ENCODE assay signal across 8 cellular contexts in genomic region chr20:62065669-62066338, GRCh38. TPM values are rescaled to one million over a fixed set of nuclear protein-coding genes. Genes with fewer than 3 reads are reported as not detected.
DNase-seq lines count a peak whose midpoint lies in the region; ATAC-seq, FAIRE-seq and TF ChIP-seq lines count a peak whose summit lies in the region.

TAF4 (minus strand) TSS chr20:62065881; CDS start chr20:62065810, 71 bp downstream.

- no peaks in the 10 kb centered on the region for H3K9me3 Mint-ChIP-seq in T-helper 2 cell treated with Interferon-gamma antibody and Interleukin-4, amounts not matched to agents 5 μg/mL and 100 μg/mL, for 36 hours

- peaks cover 20% of the 10 kb centered on the region for H3K4me1 Mint-ChIP-seq in T-helper 2 cell treated with Interferon-gamma antibody and Interleukin-4, amounts not matched to agents 5 μg/mL and 100 μg/mL, for 36 hours (ENCODE audit: low read depth)

- peak within 1 kb of the TSS; percentile 87 for H3K27ac Mint-ChIP-seq in T-helper 2 cell treated with Interferon-gamma antibody and Interleukin-4, amounts not matched to agents 5 μg/mL and 100 μg/mL, for 36 hours

- peaks cover 3% of the 10 kb centered on the region for H3K27me3 Mint-ChIP-seq in T-helper 2 cell treated with Interferon-gamma antibody and Interleukin-4, amounts not matched to agents 5 μg/mL and 100 μg/mL, for 36 hours (ENCODE audit: low read depth)

- TF ChIP-seq POLR2A in GM12892 (IDR thresholded peaks at IDR 0.05; ENCODE audit: low read depth, low read length): peak; percentile 95

- ATAC-seq in HG02623 (IDR thresholded peaks at IDR 0.05; ENCODE audit: unreplicated experiment) (peak; percentile 59), aorta (ENCODE audit: low FRiP score) (peak; percentile 83)

- H3K4me3 ChIP-seq in aorta (ENCODE audit: low read length in 2 of 2): peak within 1 kb of the TSS; percentile 90 to 94

- intact Hi-C loops in aorta (cut with DNase I): loop anchor here (2.0 to 5.0 kb wide), 2 partner anchors 53 to 71 kb away; no protein-coding TSS in a partner anchor

- WGBS in aorta, 2 donors: 0 to 1% methylated on average over 50 to 117 of the region's 117 CpGs

- peaks cover 14% of the 10 kb centered on the region for H3K36me3 Mint-ChIP-seq in T-helper 2 cell treated with Interferon-gamma antibody and Interleukin-4, amounts not matched to agents 5 μg/mL and 100 μg/mL, for 36 hours (ENCODE audit: low read depth)

- H3K9me3 ChIP-seq in aorta (ENCODE audit: control insufficient read depth, low read length): no peaks in the 10 kb centered on the region

- FAIRE-seq in GM12892 (lab: Jason Lieb, UNC): no peak

- H3K27me3 ChIP-seq in aorta (ENCODE audit: control insufficient read depth in 1 of 2, insufficient read depth in 2 of 2, low read length in 1 of 2): peaks cover 0 to 2% of the 10 kb centered on the region in 2 donors

- H3K4me1 ChIP-seq in aorta (ENCODE audit: control insufficient read depth in 1 of 2, insufficient read depth in 2 of 2, low read length in 2 of 2): no peaks in the 10 kb centered on the region

- DNase-seq in GM12892 (ENCODE audit: insufficient read length) (peak; percentile 98), NCI-H1105 treated with DMSO at 0.1 percent for 48 hours (lab: John Stamatoyannopoulos, UW) (peak; percentile 72), anterior cingulate cortex (lab: John Stamatoyannopoulos, UW) (peak in 54 of 58 donors; percentile 12 to 89 (median 73)), hepatic stellate cell (ENCODE audit: low spot score) (peak; percentile 98), retina (peak; percentile 80), aorta (peak; percentile 86 to 93)
- peak; percentile 85 for DNase-seq in T-helper 2 cell treated with Interferon-gamma antibody and Interleukin-4, amounts not matched to agents 5 μg/mL and 100 μg/mL, for 36 hours (ENCODE audit: low spot score)

- peak within 1 kb of the TSS; percentile 72 to 83 for H3K27ac ChIP-seq in aorta (ENCODE audit: low read depth in 1 of 2, low read length in 2 of 2)

- no peaks in the 10 kb centered on the region for H3K36me3 ChIP-seq in aorta (ENCODE audit: control insufficient read depth in 1 of 2, insufficient read depth in 2 of 2, low read length in 1 of 2)

- H3K4me3 Mint-ChIP-seq in T-helper 2 cell treated with Interferon-gamma antibody and Interleukin-4, amounts not matched to agents 5 μg/mL and 100 μg/mL, for 36 hours: peak within 1 kb of the TSS; percentile 88

RNA-seq across cellular contexts. Expression of gene TAF4, which starts in this region (rescaled TPM):
- polyA plus RNA-seq in GM12892 (2012; ENCODE audit: missing spikeins): 7.8 TPM
- 10 to 100 TPM; 13.2 to 19.5 TPM for total RNA-seq in aorta
- 1 to 10 TPM; 2.5 to 4.7 TPM for polyA plus RNA-seq in aorta

Comparison
In these comparisons a context has a peak if more than half of its experiments do, and no peak if none do; other contexts are left out.
1. Peak in every context shown above with its lines: DNase-seq, ATAC-seq, H3K4me3 ChIP-seq and H3K27ac ChIP-seq.